24 cellular contexts compared by ENCODE assay signal in the genomic region with DNA sequence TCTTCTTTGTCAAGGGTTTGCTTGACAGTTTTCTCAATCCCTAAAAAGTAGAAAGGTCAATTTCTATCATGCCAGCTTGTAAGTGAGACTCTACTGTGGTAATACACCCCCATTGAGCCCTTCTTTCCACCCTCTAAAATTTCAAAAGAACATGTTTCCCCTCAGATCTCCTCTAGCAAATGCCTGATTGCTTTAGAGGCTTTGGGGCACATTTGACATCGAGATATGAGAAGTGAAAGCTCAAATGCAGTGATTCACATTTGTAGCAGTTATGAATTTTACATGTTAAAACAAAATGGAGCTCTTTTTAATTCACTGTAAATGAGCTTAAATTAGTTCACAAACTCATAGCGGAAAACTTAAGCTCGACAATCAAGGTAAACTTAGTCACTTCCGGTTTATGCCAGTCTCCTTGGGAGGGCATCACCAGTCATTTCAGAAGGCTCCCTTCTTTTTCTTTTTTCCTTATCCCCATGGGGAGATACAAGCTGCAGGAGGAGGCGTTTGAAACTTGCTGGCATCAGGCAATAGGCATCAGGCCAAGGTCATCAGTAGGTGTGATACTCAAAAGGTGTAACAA. TPM values are rescaled to one million over a fixed set of nuclear protein-coding genes. Genes with fewer than 3 reads are reported as not detected.
DNase-seq lines count a peak whose midpoint lies in the region; ATAC-seq, FAIRE-seq and TF ChIP-seq lines count a peak whose summit lies in the region.
"Had no signal": no experiment of that assay in that cellular context is flagged by ENCODE, and none has a peak within 500 bp of the region (broad histone marks: within the 10 kb centered on the region; RNA-seq: fewer than 3 reads in every experiment).

No MANE protein-coding gene starts in this region.

- peak; percentile 39 for FAIRE-seq in GM19239 (lab: Jason Lieb, UNC)
- FAIRE-seq: G401.6 had no signal

- no peaks in the 10 kb centered on the region for H3K36me3 Mint-ChIP-seq in activated CD4-positive, alpha-beta memory T cell treated with anti-CD3 and anti-CD28 coated beads for 36 hours
- H3K36me3 Mint-ChIP-seq in activated CD4-positive, alpha-beta memory T cell treated with anti-CD3 and anti-CD28 coated beads, Interleukin-2, amount 10 ng/mL, durations not matched to agents 7 days and 5 days (ENCODE audit: low read depth): no peaks in the 10 kb centered on the region
- H3K36me3 Mint-ChIP-seq in T-helper 17 cell (ENCODE audit: low read depth) (no peaks in the 10 kb centered on the region), memory B cell (no peaks in the 10 kb centered on the region)
- H3K36me3 Mint-ChIP-seq: WTC11 had no signal

- no peak overlapping the region for H3K4me3 ChIP-seq in BE2C (ENCODE audit: low read depth, low read length)
- H3K4me3 ChIP-seq: esophagus squamous epithelium, gastroesophageal sphincter, MG63, sigmoid colon, tibial artery had no signal

- H3K27ac Mint-ChIP-seq in activated CD4-positive, alpha-beta memory T cell treated with anti-CD3 and anti-CD28 coated beads for 36 hours: peak overlapping the region; percentile 59
- no peak overlapping the region for H3K27ac Mint-ChIP-seq in activated CD4-positive, alpha-beta memory T cell treated with anti-CD3 and anti-CD28 coated beads, Interleukin-2, amount 10 ng/mL, durations not matched to agents 7 days and 5 days
- H3K27ac Mint-ChIP-seq in T-helper 17 cell (peak overlapping the region; percentile 85), memory B cell (no peak overlapping the region)
- H3K27ac Mint-ChIP-seq: nephron; T-helper 2 cell treated with Interferon-gamma antibody and Interleukin-4, amounts not matched to agents 5 μg/mL and 100 μg/mL, for 36 hours; WTC11 had no signal

- H3K9me3 Mint-ChIP-seq in activated CD4-positive, alpha-beta memory T cell treated with anti-CD3 and anti-CD28 coated beads for 36 hours: no peaks in the 10 kb centered on the region
- no peaks in the 10 kb centered on the region for H3K9me3 Mint-ChIP-seq in activated CD4-positive, alpha-beta memory T cell treated with anti-CD3 and anti-CD28 coated beads, Interleukin-2, amount 10 ng/mL, durations not matched to agents 7 days and 5 days
- no peaks in the 10 kb centered on the region for H3K9me3 Mint-ChIP-seq in memory B cell
- H3K9me3 Mint-ChIP-seq: nephron; T-helper 2 cell treated with Interferon-gamma antibody and Interleukin-4, amounts not matched to agents 5 μg/mL and 100 μg/mL, for 36 hours; WTC11 had no signal

- DNase-seq in activated CD4-positive, alpha-beta memory T cell treated with anti-CD3 and anti-CD28 coated beads for 36 hours: peak; percentile 37
- no peak for DNase-seq in activated CD4-positive, alpha-beta memory T cell treated with anti-CD3 and anti-CD28 coated beads, Interleukin-2, amount 10 ng/mL, durations not matched to agents 7 days and 5 days
- DNase-seq in GM19239 (ENCODE audit: insufficient read length, low spot score) (no peak), T-helper 17 cell (no peak), memory B cell (ENCODE audit: low spot score in 2 of 2) (no peak), BE2C (no peak)
- DNase-seq in activated effector memory CD4-positive, alpha-beta T cell treated with anti-CD3 and anti-CD28 coated beads, Interleukin-2, amount 50 U/mL, for 16 hours: no peak
- no peak for DNase-seq in stimulated activated naive CD4-positive, alpha-beta T cell treated with Interleukin-2 at 50 U/mL for 16 hours (lab: John Stamatoyannopoulos, UW)
- DNase-seq: brain microvascular endothelial cell, C1 segment of cervical spinal cord, esophagus squamous epithelium, left cardiac atrium, MG63, NCI-H1694, NCI-H2171 treated with DMSO at 0.1 percent for 48 hours, NCI-H748 treated with DMSO at 0.1 percent for 48 hours, sigmoid colon, tibial artery had no signal

- H3K36me3 ChIP-seq in BE2C: no peaks in the 10 kb centered on the region
- H3K36me3 ChIP-seq: brain microvascular endothelial cell, esophagus squamous epithelium, gastroesophageal sphincter, MG63, sigmoid colon, tibial artery had no signal

- no peaks in the 10 kb centered on the region for H3K27me3 ChIP-seq in BE2C
- H3K27me3 ChIP-seq: brain microvascular endothelial cell, esophagus squamous epithelium, gastroesophageal sphincter, MG63, sigmoid colon, tibial artery had no signal

- peak overlapping the region; percentile 3 for H3K4me3 Mint-ChIP-seq in activated CD4-positive, alpha-beta memory T cell treated with anti-CD3 and anti-CD28 coated beads for 36 hours
- no peak overlapping the region for H3K4me3 Mint-ChIP-seq in activated CD4-positive, alpha-beta memory T cell treated with anti-CD3 and anti-CD28 coated beads, Interleukin-2, amount 10 ng/mL, durations not matched to agents 7 days and 5 days
- H3K4me3 Mint-ChIP-seq in T-helper 17 cell: peak overlapping the region; percentile 36
- peak overlapping the region; percentile 48 for H3K4me3 Mint-ChIP-seq in memory B cell
- H3K4me3 Mint-ChIP-seq: nephron; T-helper 2 cell treated with Interferon-gamma antibody and Interleukin-4, amounts not matched to agents 5 μg/mL and 100 μg/mL, for 36 hours; WTC11 had no signal

- no peaks in the 10 kb centered on the region for H3K4me1 ChIP-seq in BE2C
- H3K4me1 ChIP-seq: esophagus squamous epithelium, gastroesophageal sphincter, sigmoid colon, tibial artery had no signal

- H3K9me3 ChIP-seq in T-helper 17 cell (ENCODE audit: control insufficient read depth, low read length, poor library complexity, severe bottlenecking): no peaks in the 10 kb centered on the region
- no peaks in the 10 kb centered on the region for H3K9me3 ChIP-seq in BE2C
- H3K9me3 ChIP-seq: esophagus squamous epithelium, gastroesophageal sphincter, MG63, sigmoid colon, tibial artery had no signal

- no peak for TF ChIP-seq CTCF in BE2C (IDR thresholded peaks at IDR 0.05; ENCODE audit: low read depth, low read length)

- POLR2A ChIA-PET in activated CD4-positive, alpha-beta memory T cell treated with anti-CD3 and anti-CD28 coated beads for 36 hours (lab: Charles Lee): interaction anchor here (0.9 to 1.5 kb wide), 8 partner anchors 11 to 68 kb away, joined by 3 to 11 read pairs (median 4); a partner anchor contains a TSS
- POLR2A ChIA-PET in activated CD4-positive, alpha-beta memory T cell treated with anti-CD3 and anti-CD28 coated beads, Interleukin-2, amount 10 ng/mL, durations not matched to agents 7 days and 5 days (lab: Charles Lee): interaction anchor here (0.6 to 1.5 kb wide), 3 partner anchors 14 to 266 kb away, joined by 4 to 7 read pairs (median 6); no protein-coding TSS in a partner anchor

- intact Hi-C loops in activated CD4-positive, alpha-beta memory T cell treated with anti-CD3 and anti-CD28 coated beads for 36 hours (cut with micrococcal nuclease): loop anchor here (1.0 kb wide), 6 partner anchors 16 to 112 kb away; a partner anchor contains a TSS

- H3K27me3 Mint-ChIP-seq in activated CD4-positive, alpha-beta memory T cell treated with anti-CD3 and anti-CD28 coated beads for 36 hours: no peaks in the 10 kb centered on the region
- peaks cover 2% of the 10 kb centered on the region for H3K27me3 Mint-ChIP-seq in activated CD4-positive, alpha-beta memory T cell treated with anti-CD3 and anti-CD28 coated beads, Interleukin-2, amount 10 ng/mL, durations not matched to agents 7 days and 5 days
- no peaks in the 10 kb centered on the region for H3K27me3 Mint-ChIP-seq in T-helper 17 cell
- H3K27me3 Mint-ChIP-seq in memory B cell: peaks cover 1% of the 10 kb centered on the region

- ATAC-seq in T-helper 17 cell: no peak
- peak; percentile 31 for ATAC-seq in memory B cell (ENCODE audit: low read depth)
- ATAC-seq: gastroesophageal sphincter, left cardiac atrium, Panc1, WTC11 had no signal

- H3K4me1 Mint-ChIP-seq in activated CD4-positive, alpha-beta memory T cell treated with anti-CD3 and anti-CD28 coated beads for 36 hours (ENCODE audit: low read depth): peaks cover 25% of the 10 kb centered on the region
- peaks cover 16% of the 10 kb centered on the region for H3K4me1 Mint-ChIP-seq in activated CD4-positive, alpha-beta memory T cell treated with anti-CD3 and anti-CD28 coated beads, Interleukin-2, amount 10 ng/mL, durations not matched to agents 7 days and 5 days
- peaks cover 11% of the 10 kb centered on the region for H3K4me1 Mint-ChIP-seq in T-helper 17 cell
- peaks cover 13% of the 10 kb centered on the region for H3K4me1 Mint-ChIP-seq in memory B cell
- H3K4me1 Mint-ChIP-seq: nephron, WTC11 had no signal

- CTCF ChIA-PET in activated CD4-positive, alpha-beta memory T cell treated with anti-CD3 and anti-CD28 coated beads for 36 hours (lab: Charles Lee): interaction anchor here (0.7 to 1.6 kb wide), 11 partner anchors 15 to 396 kb away, joined by 3 to 18 read pairs (median 5); a partner anchor contains a TSS
- CTCF ChIA-PET in activated CD4-positive, alpha-beta memory T cell treated with anti-CD3 and anti-CD28 coated beads, Interleukin-2, amount 10 ng/mL, durations not matched to agents 7 days and 5 days (lab: Charles Lee): interaction anchor here (0.9 kb wide), 1 partner anchor 67 kb away, joined by 3 read pairs; no protein-coding TSS in a partner anchor

RNA-seq across cellular contexts. Expression of a gene that starts 55.3 kb away (rescaled TPM):
- total RNA-seq in activated CD4-positive, alpha-beta memory T cell treated with anti-CD3 and anti-CD28 coated beads for 36 hours: 10 to 100 TPM; 26.7 to 27.1 TPM
- total RNA-seq in activated CD4-positive, alpha-beta memory T cell treated with anti-CD3 and anti-CD28 coated beads, Interleukin-2, amount 10 ng/mL, durations not matched to agents 7 days and 5 days: 10 to 100 TPM; 21.8 to 22.2 TPM
- total RNA-seq in T-helper 17 cell: 10 to 100 TPM in 1 of 2 donors, 1 to 10 TPM in 1; 10.0 to 11.2 TPM
- polyA plus RNA-seq in BE2C (2012; ENCODE audit: insufficient read depth, insufficient read length, low read depth): 57.7 TPM

Comparison
In these comparisons a context has a peak if more than half of its experiments do, and no peak if none do; other contexts are left out.
1. H3K27ac Mint-ChIP-seq: peak in activated CD4-positive, alpha-beta memory T cell treated with anti-CD3 and anti-CD28 coated beads for 36 hours (single experiment) and T-helper 17 cell (single experiment); none in activated CD4-positive, alpha-beta memory T cell treated with anti-CD3 and anti-CD28 coated beads, Interleukin-2, amount 10 ng/mL, durations not matched to agents 7 days and 5 days (single experiment) and memory B cell (single experiment).